8 cellular contexts compared by ENCODE assay signal in the genomic region with DNA sequence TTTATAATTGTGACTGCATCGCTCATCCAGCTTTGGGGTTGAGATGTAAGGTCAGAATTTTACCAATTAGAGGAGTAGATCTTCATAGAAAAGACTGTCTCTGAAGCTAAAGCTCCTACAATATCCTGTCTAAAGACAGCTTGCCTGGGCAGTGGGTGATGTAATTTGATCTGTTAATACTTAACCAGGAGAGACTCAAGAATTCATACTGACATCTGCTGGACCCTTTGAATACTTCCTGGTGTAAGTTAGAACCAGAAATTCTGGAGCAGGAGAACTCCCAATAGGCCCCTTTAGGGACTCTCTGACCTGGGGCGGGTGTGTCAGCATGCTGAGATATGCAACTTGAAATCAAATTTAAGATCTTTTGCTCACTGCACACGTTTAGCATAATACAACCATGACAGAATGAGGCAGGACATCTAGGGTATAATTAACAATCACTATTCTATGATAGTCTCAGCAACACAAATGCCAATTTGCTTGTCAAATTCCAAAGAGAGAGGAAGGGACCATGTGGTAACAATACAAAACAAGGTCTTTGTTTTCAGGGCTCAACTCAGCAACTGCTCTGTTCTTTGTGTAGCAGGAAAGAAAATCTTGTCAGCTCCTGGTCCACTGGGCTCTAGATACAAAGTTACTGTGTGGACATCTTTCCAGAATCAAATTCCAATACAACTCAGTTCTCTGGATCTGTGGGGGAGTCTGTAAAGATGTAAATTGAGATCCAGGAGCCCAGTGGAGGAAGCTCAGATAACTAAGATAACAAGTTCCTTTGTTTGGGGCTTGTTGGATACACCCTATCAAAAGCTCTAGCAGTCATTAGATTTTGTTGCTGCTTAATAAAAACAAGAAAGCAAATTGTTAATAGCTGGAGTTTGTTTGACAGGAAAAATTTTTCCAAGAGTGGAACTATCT.
DNase-seq lines count a peak whose midpoint lies in the region; ATAC-seq and TF ChIP-seq lines count a peak whose summit lies in the region.

No MANE protein-coding gene starts in this region.

- no peaks in the 10 kb centered on the region for H3K4me1 Mint-ChIP-seq in natural killer cell treated with Interleukin-12 subunit alpha and Interleukin-12 subunit beta and Interleukin-15 and Interleukin-18, amount 100 ng/mL, for 72 hours (ENCODE audit: low read depth in 2 of 2)

- H2AK5ac ChIP-seq in mesenchymal stem cell (ENCODE audit: low read length, severe bottlenecking): no peak overlapping the region

- H3K4me3 ChIP-seq in Karpas-422 (ENCODE audit: low read length) (no peak overlapping the region), WERI-Rb-1 (ENCODE audit: low read depth, low read length) (no peak overlapping the region), mesenchymal stem cell (ENCODE audit: insufficient read depth in 1 of 2, low read depth in 1 of 2, low read length in 2 of 2) (no peak overlapping the region)

- H3K14ac ChIP-seq in mesenchymal stem cell (ENCODE audit: low read length in 2 of 2): no peak overlapping the region

- no peaks in the 10 kb centered on the region for H3K79me1 ChIP-seq in mesenchymal stem cell (replicated peaks; ENCODE audit: low read length, poor library complexity, severe bottlenecking)

- no peak overlapping the region for H3K27ac ChIP-seq in Karpas-422 (ENCODE audit: low read length)
- no peak overlapping the region for H3K27ac ChIP-seq in WERI-Rb-1
- H3K27ac ChIP-seq in mesenchymal stem cell (ENCODE audit: low read length, poor library complexity, severe bottlenecking): no peak overlapping the region

- no peaks in the 10 kb centered on the region for H4K20me1 ChIP-seq in Karpas-422 (ENCODE audit: insufficient read depth, low read depth, low read length)

- no peaks in the 10 kb centered on the region for H3K79me2 ChIP-seq in Karpas-422 (ENCODE audit: low read length)

- H3K27me3 ChIP-seq in Karpas-422 (ENCODE audit: low read length): no peaks in the 10 kb centered on the region
- H3K27me3 ChIP-seq in WERI-Rb-1 (ENCODE audit: insufficient read depth, low read depth, severe bottlenecking): no peaks in the 10 kb centered on the region
- peaks cover 0 to 2% of the 10 kb centered on the region in 2 experiments for H3K27me3 ChIP-seq in mesenchymal stem cell (ENCODE audit: control insufficient read depth in 1 of 2, insufficient read depth in 1 of 2, low read length in 2 of 2)

- H3K36me3 ChIP-seq in Karpas-422 (ENCODE audit: insufficient read depth, low read length) (no peaks in the 10 kb centered on the region), WERI-Rb-1 (no peaks in the 10 kb centered on the region), mesenchymal stem cell (ENCODE audit: control insufficient read depth in 1 of 2, insufficient read depth in 2 of 2, low read depth in 1 of 2, low read length in 2 of 2) (no peaks in the 10 kb centered on the region)

- H2BK12ac ChIP-seq in mesenchymal stem cell (ENCODE audit: low read length in 2 of 2): no peak overlapping the region

- DNase-seq in Karpas-422 (peak; percentile 77), WERI-Rb-1 (peak; percentile 34), mesenchymal stem cell (peak; percentile 54), NOMO-1 treated with DMSO at 0.1 percent for 48 hours (lab: John Stamatoyannopoulos, UW; ENCODE audit: unreplicated experiment) (no peak)
- no peak for DNase-seq in natural killer cell treated with Interleukin-12 subunit alpha and Interleukin-12 subunit beta and Interleukin-15 and Interleukin-18, amount 100 ng/mL, for 72 hours (ENCODE audit: low spot score)

- no peak overlapping the region for H3K23ac ChIP-seq in mesenchymal stem cell (ENCODE audit: low read length in 2 of 2)

- H3K4me3 Mint-ChIP-seq in natural killer cell treated with Interleukin-12 subunit alpha and Interleukin-12 subunit beta and Interleukin-15 and Interleukin-18, amount 100 ng/mL, for 72 hours: no peak overlapping the region

- H2AFZ ChIP-seq in Karpas-422 (ENCODE audit: low read length): no peak overlapping the region
- H2AFZ ChIP-seq in mesenchymal stem cell (ENCODE audit: low read depth, low read length): no peak overlapping the region

- no peak overlapping the region for H3K27ac Mint-ChIP-seq in natural killer cell treated with Interleukin-12 subunit alpha and Interleukin-12 subunit beta and Interleukin-15 and Interleukin-18, amount 100 ng/mL, for 72 hours

- no peaks in the 10 kb centered on the region for H3K9me3 Mint-ChIP-seq in natural killer cell treated with Interleukin-12 subunit alpha and Interleukin-12 subunit beta and Interleukin-15 and Interleukin-18, amount 100 ng/mL, for 72 hours

- no peak overlapping the region for H4K8ac ChIP-seq in mesenchymal stem cell (ENCODE audit: low read length)

- H2BK5ac ChIP-seq in mesenchymal stem cell (ENCODE audit: low read depth, low read length, poor library complexity, severe bottlenecking): no peak overlapping the region

- no peak overlapping the region for H3K18ac ChIP-seq in mesenchymal stem cell (ENCODE audit: low read depth in 1 of 2, low read length in 2 of 2)

- H3K27me3 Mint-ChIP-seq in natural killer cell treated with Interleukin-12 subunit alpha and Interleukin-12 subunit beta and Interleukin-15 and Interleukin-18, amount 100 ng/mL, for 72 hours: peaks cover 0 to 9% of the 10 kb centered on the region in 2 donors

- 75% methylated on average over 1 of the region's 3 CpGs for WGBS in mesenchymal stem cell

- H3K9me3 ChIP-seq in Karpas-422 (ENCODE audit: low read length) (no peaks in the 10 kb centered on the region), WERI-Rb-1 (ENCODE audit: severe bottlenecking) (no peaks in the 10 kb centered on the region), mesenchymal stem cell (ENCODE audit: control insufficient read depth, low read length) (no peaks in the 10 kb centered on the region)

- H3K36me3 Mint-ChIP-seq in natural killer cell treated with Interleukin-12 subunit alpha and Interleukin-12 subunit beta and Interleukin-15 and Interleukin-18, amount 100 ng/mL, for 72 hours: no peaks in the 10 kb centered on the region

- H3K4me1 ChIP-seq in Karpas-422 (ENCODE audit: low read length): peaks cover 32% of the 10 kb centered on the region
- no peaks in the 10 kb centered on the region for H3K4me1 ChIP-seq in mesenchymal stem cell (ENCODE audit: control insufficient read depth, insufficient read depth, low read depth, low read length)

- no peak overlapping the region for H3K4ac ChIP-seq in mesenchymal stem cell (ENCODE audit: low read depth in 1 of 2, low read length in 2 of 2)

- no peak overlapping the region for H3K4me2 ChIP-seq in Karpas-422 (ENCODE audit: low read depth, low read length, poor library complexity, severe bottlenecking)
- H3K4me2 ChIP-seq in mesenchymal stem cell (ENCODE audit: low read length, poor library complexity, severe bottlenecking): no peak overlapping the region

- no peak overlapping the region for H2BK120ac ChIP-seq in mesenchymal stem cell (ENCODE audit: low read depth, low read length)

- H2BK15ac ChIP-seq in mesenchymal stem cell (ENCODE audit: low read depth, poor library complexity, severe bottlenecking): no peak overlapping the region

- TF ChIP-seq CTCF in WERI-Rb-1 (IDR thresholded peaks at IDR 0.05; ENCODE audit: low read depth, low read length): no peak

- H4K91ac ChIP-seq in mesenchymal stem cell (ENCODE audit: low read length): no peak overlapping the region

- no peaks in the 10 kb centered on the region for H3K9me2 ChIP-seq in Karpas-422 (replicated peaks; ENCODE audit: insufficient read depth, low read length)

- H3K9ac ChIP-seq in Karpas-422 (ENCODE audit: low read length) (no peak overlapping the region), mesenchymal stem cell (ENCODE audit: low read length) (no peak overlapping the region)

- ATAC-seq in GM19452 (IDR thresholded peaks at IDR 0.05; ENCODE audit: unreplicated experiment): peak; percentile 93
- no peak for ATAC-seq in GM18502 (IDR thresholded peaks at IDR 0.05; ENCODE audit: poor library complexity, unreplicated experiment)
- ATAC-seq in HG03095 (IDR thresholded peaks at IDR 0.05; ENCODE audit: unreplicated experiment): no peak
- no peak for ATAC-seq in natural killer cell treated with Interleukin-12 subunit alpha and Interleukin-12 subunit beta and Interleukin-15 and Interleukin-18, amount 100 ng/mL, for 72 hours

Comparison
In these comparisons a context has a peak if more than half of its experiments do, and no peak if none do; other contexts are left out.
1. DNase-seq: peak in Karpas-422 (single experiment), WERI-Rb-1 (single experiment) and mesenchymal stem cell (single experiment); none in NOMO-1 treated with DMSO at 0.1 percent for 48 hours (single experiment) and natural killer cell treated with Interleukin-12 subunit alpha and Interleukin-12 subunit beta and Interleukin-15 and Interleukin-18, amount 100 ng/mL, for 72 hours (single experiment).